In genomic region chr11:90323289-90323688, GRCh38 we compare ENCODE assay signal across 27 cellular contexts.
"Had no signal": no experiment of that assay in that cellular context is flagged by ENCODE, and none has a peak within 500 bp of the region (broad histone marks: within the 10 kb centered on the region; RNA-seq: fewer than 3 reads in every experiment).

No MANE protein-coding gene starts in this region.

- H3K4me1 ChIP-seq: stomach, suprapubic skin, testis, thyroid gland, tibial artery, tibial nerve, transverse colon, upper lobe of left lung, upper lobe of right lung, uterus, vagina had no signal

- H3K36me3 ChIP-seq: stomach, suprapubic skin, thoracic aorta, thyroid gland, tibial artery, tibial nerve, transverse colon, upper lobe of left lung, upper lobe of right lung, uterus, vagina had no signal

- DNase-seq: stimulated activated CD4-positive, alpha-beta T cell treated with anti-CD3 and anti-CD28 coated beads, Interleukin-2, amount 100 ng/mL, for 48 hours; stimulated activated CD4-positive, alpha-beta T cell treated with anti-CD3 and anti-CD28 coated beads, Interleukin-4, amount 100 ng/mL, for 1 hour; stimulated activated CD4-positive, alpha-beta T cell treated with anti-CD3 and anti-CD28 coated beads, Interleukin-4, amount 100 ng/mL, for 24 hours; stimulated activated CD4-positive, alpha-beta T cell treated with anti-CD3 and anti-CD28 coated beads, Interleukin-4, amount 100 ng/mL, for 4 hours; stimulated activated CD8-positive, alpha-beta memory T cell treated with anti-CD3 and anti-CD28 coated beads, Interleukin-4, amount 100 ng/mL, for 48 hours; stimulated activated naive B cell treated with anti-CD40 and anti-IgM and Interleukin-4, amounts not matched to agents 10 μg/mL and 1 μg/mL and 100 μg/mL, for 72 hours; stimulated activated naive CD4-positive, alpha-beta T cell; stimulated activated naive CD4-positive, alpha-beta T cell treated with Interleukin-2 at 50 U/mL for 16 hours; stimulated activated naive CD8-positive, alpha-beta T cell treated with anti-CD3 and anti-CD28 coated beads, Interleukin-15, amount 100 ng/mL, for 72 hours; stimulated activated naive CD8-positive, alpha-beta T cell treated with anti-CD3 and anti-CD28 coated beads, Interleukin-15, Interleukin-2, amounts not matched to agents 100 U/mL and 50 U/mL, for 24 hours; stomach; substantia nigra; testis; thyroid gland; tibial artery; transverse colon; trophoblast cell; upper lobe of left lung; upper lobe of right lung; uterus had no signal

- H3K9me3 ChIP-seq: stomach, suprapubic skin, testis, thoracic aorta, thyroid gland, tibial artery, tibial nerve, transverse colon, upper lobe of left lung, upper lobe of right lung, uterus, vagina had no signal

- ATAC-seq: stimulated activated effector memory CD8-positive, alpha-beta T cell treated with anti-CD3 and anti-CD28 coated beads, Interleukin-12 subunit alpha, Interleukin-12 subunit beta, amount 100 ng/mL, for 72 hours; stimulated activated memory B cell treated with anti-CD40 and anti-IgM and Interleukin-4, amounts not matched to agents 10 μg/mL and 1 μg/mL and 100 μg/mL, for 72 hours; stimulated activated naive B cell treated with anti-CD40 and anti-IgM and Interleukin-4, amounts not matched to agents 10 μg/mL and 1 μg/mL and 100 μg/mL, for 72 hours; stimulated activated naive CD8-positive, alpha-beta T cell treated with anti-CD3 and anti-CD28 coated beads, Interleukin-15, amount 100 ng/mL, for 72 hours; stimulated activated naive CD8-positive, alpha-beta T cell treated with anti-CD3 and anti-CD28 coated beads, Interleukin-15, Interleukin-2, amounts not matched to agents 100 U/mL and 50 U/mL, for 24 hours; upper lobe of right lung had no signal

- FAIRE-seq: urothelium cell line had no signal

- H3K4me3 ChIP-seq: stomach, suprapubic skin, testis, thoracic aorta, thyroid gland, tibial artery, tibial nerve, transverse colon, upper lobe of left lung, upper lobe of right lung, uterus, vagina had no signal

- H3K27ac ChIP-seq: stomach, suprapubic skin, testis, thoracic aorta, thyroid gland, tibial artery, tibial nerve, transverse colon, upper lobe of left lung, upper lobe of right lung, uterus, vagina had no signal

- H3K27me3 ChIP-seq: stomach, suprapubic skin, testis, thyroid gland, tibial artery, tibial nerve, transverse colon, upper lobe of left lung, upper lobe of right lung, uterus, vagina had no signal
